Comparison of ENCODE assay signal across 9 cellular contexts in genomic region chr1:46284597-46285564, GRCh38. TPM values are rescaled to one million over a fixed set of nuclear protein-coding genes. Genes with fewer than 3 reads are reported as not detected.
A peak's percentile ranks its signal among the peaks of the same experiment; 100 is the strongest.
DNase-seq lines count a peak whose midpoint lies in the region; ATAC-seq and TF ChIP-seq lines count a peak whose summit lies in the region.
"Had no signal": no experiment of that assay in that cellular context is flagged by ENCODE, and none has a peak within 500 bp of the region (broad histone marks: within the 10 kb centered on the region; RNA-seq: fewer than 3 reads in every experiment).

No MANE protein-coding gene starts in this region.

- no peak overlapping the region for H3K4me2 ChIP-seq in OCI-LY7 (ENCODE audit: low read length)

- H3K4me1 ChIP-seq in OCI-LY7 (ENCODE audit: insufficient read depth, low read length, poor library complexity, severe bottlenecking) = peaks cover 5% of the 10 kb centered on the region

- peaks cover 75% of the 10 kb centered on the region for H3K36me3 ChIP-seq in OCI-LY7 (ENCODE audit: insufficient read depth, low read length)

- DNase-seq in AG04449 (ENCODE audit: low read depth, low spot score) (peak; percentile 69), EH (ENCODE audit: low read depth) (peak; percentile 25), NCI-H526 treated with DMSO at 0.1 percent for 48 hours (lab: John Stamatoyannopoulos, UW) (peak; percentile 85), fibroblast of gingiva (ENCODE audit: low read depth) (peak; percentile 23), OCI-LY7 (ENCODE audit: low spot score) (no peak), mucosa of gallbladder (ENCODE audit: low spot score) (no peak), LoVo (ENCODE audit: low spot score) (no peak)
- DNase-seq: activated CD4-positive, alpha-beta T cell treated with anti-CD3 and anti-CD28 coated beads, Interleukin-2, amount 50 U/mL, for 4 hours had no signal

- H3K79me2 ChIP-seq in OCI-LY7 (ENCODE audit: insufficient read depth, low read depth, low read length) = no peaks in the 10 kb centered on the region

- POLR2A ChIA-PET in AG04449 (lab: Yijun Ruan, JAX) (interaction anchor here (0.6 to 1.4 kb wide), 2 partner anchors 11 to 13 kb away, joined by 3 read pairs; no protein-coding TSS in a partner anchor), OCI-LY7 (lab: Charles Lee) (interaction anchor here (0.6 to 1.8 kb wide), 6 partner anchors 13 to 85 kb away, joined by 3 to 6 read pairs (median 3); partner anchors contain the start of genes LRRC41 and UQCRH)

- CTCF ChIA-PET in AG04449 (lab: Yijun Ruan, JAX) = interaction anchor here (0.7 to 1.3 kb wide), 4 partner anchors 13 to 63 kb away, joined by 3 to 4 read pairs (median 3); no protein-coding TSS in a partner anchor
- CTCF ChIA-PET in OCI-LY7 (lab: Charles Lee; ENCODE audit: unreplicated experiment) = interaction anchor here (0.6 to 0.9 kb wide), 2 partner anchors 12 to 86 kb away, joined by 3 read pairs; no protein-coding TSS in a partner anchor

- BruUV-seq in OCI-LY7 (replicated peaks; lab: Mats Ljungman, UMichigan) = no TSS peak

- intact Hi-C loops in OCI-LY7 (cut with micrococcal nuclease; ENCODE audit: unreplicated experiment) = no loop called here

- H3K4me3 ChIP-seq in AG04449 (ENCODE audit: low read depth, low read length) (no peak overlapping the region), OCI-LY7 (ENCODE audit: low read depth, low read length, poor library complexity, severe bottlenecking) (no peak overlapping the region)

- TF ChIP-seq CTCF in AG04449 (IDR thresholded peaks at IDR 0.05; ENCODE audit: insufficient read depth, low read length, missing control alignments) (no peak), OCI-LY7 (conservative IDR thresholded peaks at IDR 0.05; ENCODE audit: low read length) (no peak)

- no peak overlapping the region for H3K27ac ChIP-seq in OCI-LY7 (ENCODE audit: low read depth, low read length, poor library complexity, severe bottlenecking)

- no peak overlapping the region for H2AFZ ChIP-seq in OCI-LY7 (ENCODE audit: low read length)

- no peaks in the 10 kb centered on the region for H3K9me2 ChIP-seq in OCI-LY7 (ENCODE audit: insufficient read depth, low read length)

- H4K20me1 ChIP-seq in OCI-LY7 (ENCODE audit: insufficient read depth, low read length) = no peaks in the 10 kb centered on the region

- no peak for ATAC-seq in HG03159 (IDR thresholded peaks at IDR 0.05; ENCODE audit: unreplicated experiment)

- no peaks in the 10 kb centered on the region for H3K9me3 ChIP-seq in OCI-LY7 (ENCODE audit: low read length)

RNA-seq across cellular contexts. Expression of gene LRRC41, which starts 18.5 kb away (rescaled TPM):
- total RNA-seq in OCI-LY7 (2014; rRNA removed; shearing (Covaris generic)) = 24.1 and 36.8 TPM in 2 replicates
- total RNA-seq in OCI-LY7 (2022) = 43.7 and 48.8 TPM in 2 replicates
- total RNA-seq in mucosa of gallbladder = 72.5 TPM

RNA-seq across cellular contexts. Expression of gene UQCRH, which starts 18.6 kb away (rescaled TPM):
- total RNA-seq in OCI-LY7 (2014; rRNA removed; shearing (Covaris generic)) = 693 and 1,106 TPM in 2 replicates
- 450 and 489 TPM in 2 replicates for total RNA-seq in OCI-LY7 (2022)
- 240 TPM for total RNA-seq in mucosa of gallbladder

RNA-seq across cellular contexts. Expression of gene RAD54L, which starts 37.3 kb away (rescaled TPM):
- total RNA-seq in OCI-LY7 (2014; rRNA removed; shearing (Covaris generic)) = 53.3 and 62.6 TPM in 2 replicates
- total RNA-seq in OCI-LY7 (2022) = 78.5 and 84.6 TPM in 2 replicates
- total RNA-seq in mucosa of gallbladder = 0.81 TPM

RNA-seq across cellular contexts. Expression of gene NSUN4, which starts 55.7 kb away (rescaled TPM):
- total RNA-seq in OCI-LY7 (2014; rRNA removed; shearing (Covaris generic)) = 13.2 and 26.6 TPM in 2 replicates
- total RNA-seq in OCI-LY7 (2022) (29.8 and 33.5 TPM in 2 replicates), mucosa of gallbladder (26.3 TPM)

Comparison
In these comparisons a context has a peak if more than half of its experiments do, and no peak if none do; other contexts are left out.
1. DNase-seq: peak in AG04449 (single experiment), EH (single experiment), NCI-H526 treated with DMSO at 0.1 percent for 48 hours (single experiment) and fibroblast of gingiva (single experiment); none in OCI-LY7 (single experiment), mucosa of gallbladder (single experiment) and LoVo (single experiment).
2. RNA of gene RAD54L, which starts 37.3 kb away (total RNA-seq): 53.3 to 84.6 TPM in OCI-LY7; 0.81 TPM in mucosa of gallbladder (single experiment); every median in the first group is over 10 times any median in the second.